In genomic region chr1:48077860-48078259, GRCh38 we compare ENCODE assay signal across 19 cellular contexts.
"Had no signal": no experiment of that assay in that cellular context is flagged by ENCODE, and none has a peak within 500 bp of the region (broad histone marks: within the 10 kb centered on the region; RNA-seq: fewer than 3 reads in every experiment).

No MANE protein-coding gene starts in this region.

- H3K4me1 ChIP-seq: left ventricle myocardium inferior, psoas muscle, right lobe of liver had no signal

- H3K36me3 Mint-ChIP-seq: activated naive CD8-positive, alpha-beta T cell; naive thymus-derived CD4-positive, alpha-beta T cell; stimulated activated naive B cell treated with anti-CD40 and anti-IgM and Interleukin-4, amounts not matched to agents 10 μg/mL and 1 μg/mL and 100 μg/mL, for 72 hours had no signal

- H3K4me3 Mint-ChIP-seq: activated naive CD8-positive, alpha-beta T cell; activated T-helper 1 cell treated with anti-CD3 and anti-CD28 coated beads, Interleukin-12 subunit alpha, Interleukin-12 subunit beta, Interleukin-2, Interleukin-4 antibody, amounts not matched to agents 30 ng/mL and 10 ng/mL and 1 ng/mL, durations not matched to agents 14 hours and 24 hours and 36 hours; naive thymus-derived CD4-positive, alpha-beta T cell; stimulated activated naive B cell treated with anti-CD40 and anti-IgM and Interleukin-4, amounts not matched to agents 10 μg/mL and 1 μg/mL and 100 μg/mL, for 72 hours had no signal

- H3K27ac ChIP-seq: body of pancreas, left ventricle myocardium inferior, ovary, psoas muscle, right lobe of liver, thyroid gland, uterus had no signal

- H3K9me3 ChIP-seq: body of pancreas, left ventricle myocardium inferior, ovary, psoas muscle, right lobe of liver, thyroid gland, uterus had no signal

- H3K27me3 ChIP-seq: body of pancreas, ovary, right lobe of liver, thyroid gland, uterus had no signal

- DNase-seq: activated CD4-positive, alpha-beta T cell treated with anti-CD3 and anti-CD28 coated beads, Interleukin-2, amount 50 U/mL, for 4 hours; activated gamma-delta T cell treated with Interleukin-2 at 50 U/mL for 16 hours; amygdala; body of pancreas; caudate nucleus; left ventricle myocardium inferior; naive thymus-derived CD4-positive, alpha-beta T cell; ovary; psoas muscle; right lobe of liver; stimulated activated naive B cell treated with anti-CD40 and anti-IgM and Interleukin-4, amounts not matched to agents 10 μg/mL and 1 μg/mL and 100 μg/mL, for 72 hours; SW 1271; T-helper 2 cell; thyroid gland; uterus had no signal

- H3K27ac Mint-ChIP-seq: activated naive CD8-positive, alpha-beta T cell; activated T-helper 1 cell treated with anti-CD3 and anti-CD28 coated beads, Interleukin-12 subunit alpha, Interleukin-12 subunit beta, Interleukin-2, Interleukin-4 antibody, amounts not matched to agents 30 ng/mL and 10 ng/mL and 1 ng/mL, durations not matched to agents 14 hours and 24 hours and 36 hours; naive thymus-derived CD4-positive, alpha-beta T cell; stimulated activated naive B cell treated with anti-CD40 and anti-IgM and Interleukin-4, amounts not matched to agents 10 μg/mL and 1 μg/mL and 100 μg/mL, for 72 hours had no signal

- H3K4me3 ChIP-seq: body of pancreas, coronary artery, left ventricle myocardium inferior, ovary, psoas muscle, right lobe of liver, thyroid gland, uterus had no signal

- H3K36me3 ChIP-seq: left ventricle myocardium inferior, ovary, right lobe of liver, thyroid gland, uterus, WERI-Rb-1 had no signal

- H3K9me3 Mint-ChIP-seq: activated T-helper 1 cell treated with anti-CD3 and anti-CD28 coated beads, Interleukin-12 subunit alpha, Interleukin-12 subunit beta, Interleukin-2, Interleukin-4 antibody, amounts not matched to agents 30 ng/mL and 10 ng/mL and 1 ng/mL, durations not matched to agents 14 hours and 24 hours and 36 hours; naive thymus-derived CD4-positive, alpha-beta T cell; stimulated activated naive B cell treated with anti-CD40 and anti-IgM and Interleukin-4, amounts not matched to agents 10 μg/mL and 1 μg/mL and 100 μg/mL, for 72 hours had no signal

- H3K4me1 Mint-ChIP-seq: naive thymus-derived CD4-positive, alpha-beta T cell had no signal
